ENCODE assay signal across 2 cellular contexts in the genomic region with DNA sequence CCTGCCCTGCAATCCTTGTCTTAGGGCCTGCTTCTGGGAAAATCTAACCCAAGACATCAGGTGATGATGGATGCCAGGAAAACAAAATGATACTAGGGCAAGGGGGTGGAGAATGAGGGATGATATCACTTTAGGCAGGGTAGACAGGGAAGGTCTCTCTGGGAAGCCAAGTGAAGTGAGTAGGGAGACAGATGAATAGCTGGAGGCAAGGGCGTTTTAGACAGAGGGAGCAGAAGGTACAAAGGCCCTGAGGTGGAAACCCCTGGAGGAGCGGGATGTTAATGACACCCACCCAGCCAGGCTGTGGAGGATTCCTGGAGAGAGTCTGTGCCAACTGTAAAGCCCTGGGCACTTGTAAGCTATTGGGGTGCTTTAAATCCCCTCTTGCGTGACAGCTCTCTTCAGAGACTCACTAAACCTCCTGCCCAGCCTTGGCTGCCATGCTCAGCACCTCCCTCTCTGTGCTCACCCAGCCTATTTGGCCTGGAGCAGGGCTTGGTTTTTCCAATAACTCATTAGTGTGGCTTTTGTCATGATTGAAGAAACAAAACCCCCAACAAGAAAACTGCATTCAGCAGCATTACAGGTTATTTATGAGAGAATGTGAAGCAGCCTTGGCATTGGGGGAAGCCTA.
TF ChIP-seq lines count a peak whose summit lies in the region.

No MANE protein-coding gene starts in this region.

TF ChIP-seq in IMR-90, 13 proteins besides CTCF, POLR2A, EP300 and RAD21:
- TF ChIP-seq NFE2L2 (IDR thresholded peaks at IDR 0.05; ENCODE audit: low read depth, low read length) (no peak), BHLHE40 (IDR thresholded peaks at IDR 0.05; ENCODE audit: low read depth, low read length) (no peak)
TF ChIP-seq in IMR-90: peak in this region for 0.

TF ChIP-seq in H1, 55 proteins besides CTCF, POLR2A, EP300 and RAD21:
- TF ChIP-seq BRCA1 (IDR thresholded peaks at IDR 0.05; ENCODE audit: low read depth, low read length) (no peak), TBP (IDR thresholded peaks at IDR 0.05; ENCODE audit: low read depth, low read length) (no peak), CHD7 (IDR thresholded peaks at IDR 0.05; ENCODE audit: insufficient replicate concordance, low read length) (no peak), SAP30 (IDR thresholded peaks at IDR 0.05; ENCODE audit: insufficient read depth, insufficient replicate concordance, low read length) (no peak), POU5F1 (IDR thresholded peaks at IDR 0.05; ENCODE audit: low read depth, low read length) (no peak), CREB1 (IDR thresholded peaks at IDR 0.05) (no peak), SP1 (IDR thresholded peaks at IDR 0.05; ENCODE audit: low read depth, low read length) (no peak), SIX5 (IDR thresholded peaks at IDR 0.05; ENCODE audit: low read depth, low read length) (no peak), HDAC6 (IDR thresholded peaks at IDR 0.05; ENCODE audit: low read depth, low read length) (no peak), CTBP2 (IDR thresholded peaks at IDR 0.05; ENCODE audit: borderline replicate concordance, insufficient read depth, insufficient read length, low read length) (no peak)
- TF ChIP-seq, protein P1, sequence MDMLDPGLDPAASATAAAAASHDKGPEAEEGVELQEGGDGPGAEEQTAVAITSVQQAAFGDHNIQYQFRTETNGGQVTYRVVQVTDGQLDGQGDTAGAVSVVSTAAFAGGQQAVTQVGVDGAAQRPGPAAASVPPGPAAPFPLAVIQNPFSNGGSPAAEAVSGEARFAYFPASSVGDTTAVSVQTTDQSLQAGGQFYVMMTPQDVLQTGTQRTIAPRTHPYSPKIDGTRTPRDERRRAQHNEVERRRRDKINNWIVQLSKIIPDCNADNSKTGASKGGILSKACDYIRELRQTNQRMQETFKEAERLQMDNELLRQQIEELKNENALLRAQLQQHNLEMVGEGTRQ (IDR thresholded peaks at IDR 0.05; ENCODE audit: low read length): no peak
